Comparison of ENCODE assay signal across 18 cellular contexts in the genomic region with DNA sequence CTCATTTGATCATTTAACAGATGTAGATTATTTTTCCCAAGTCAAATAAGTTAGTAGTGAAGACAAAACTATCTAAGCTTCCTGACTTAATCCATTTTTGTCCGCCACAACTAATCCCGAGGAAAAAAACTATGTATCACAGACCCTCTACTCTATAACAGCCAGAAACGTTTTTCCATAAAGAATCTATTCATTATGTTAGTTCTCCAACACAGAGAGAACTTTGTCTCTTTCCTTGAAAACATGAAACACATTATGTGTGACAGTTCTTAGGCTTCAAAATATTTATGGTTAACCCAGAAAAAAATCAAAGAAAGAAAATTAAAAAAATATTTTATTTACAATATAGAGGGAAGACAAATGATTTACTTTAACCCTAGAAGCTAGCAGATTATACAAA.
DNase-seq lines count a peak whose midpoint lies in the region; ATAC-seq, FAIRE-seq and TF ChIP-seq lines count a peak whose summit lies in the region.
"Had no signal": no experiment of that assay in that cellular context is flagged by ENCODE, and none has a peak within 500 bp of the region (broad histone marks: within the 10 kb centered on the region; RNA-seq: fewer than 3 reads in every experiment).

No MANE protein-coding gene starts in this region.

- TF ChIP-seq CTCF in left ventricle myocardium inferior (IDR thresholded peaks at IDR 0.05; ENCODE audit: borderline replicate concordance) (no peak), heart left ventricle (IDR thresholded peaks at IDR 0.05) (no peak), kidney (IDR thresholded peaks at IDR 0.05; ENCODE audit: borderline replicate concordance, extremely low read depth, insufficient read depth) (no peak)

- intact Hi-C loops in left ventricle myocardium inferior (cut with micrococcal nuclease) (no loop called here), heart left ventricle (cut with DNase I) (loop anchor here in 1 of 10 donors (10.0 kb wide), 1 partner anchor 122 kb away; the partner anchor contains the start of gene EEA1), kidney (cut with DNase I) (no loop called here)

- DNase-seq in left ventricle myocardium inferior (no peak), heart left ventricle (no peak), epidermal melanocyte (ENCODE audit: insufficient read length, low spot score) (peak; percentile 60), kidney (no peak), superior temporal gyrus (ENCODE audit: extremely low spot score) (peak; percentile 60), NCI-H345 treated with DMSO at 0.1 percent for 48 hours (lab: John Stamatoyannopoulos, UW; ENCODE audit: unreplicated experiment) (no peak)
- DNase-seq in stimulated activated CD4-positive, alpha-beta T cell treated with anti-CD3 and anti-CD28 coated beads, Interleukin-2, amount 100 ng/mL, for 24 hours, result no peak
- DNase-seq: 8988T; Calu3; CD4-positive, alpha-beta memory T cell; DMS79 treated with DMSO at 0.1 percent for 48 hours; HCEC 1CT had no signal

- no peak overlapping the region for H3K9ac ChIP-seq in kidney (ENCODE audit: low read length in 2 of 2)
- H3K9ac ChIP-seq: BLaER1 had no signal

- H3K27ac ChIP-seq in left ventricle myocardium inferior (replicated peaks) (peak overlapping the region; percentile 51), heart left ventricle (peak overlapping the region in 3 of 12 donors; percentile 6 to 49 (median 45)), kidney (ENCODE audit: low read depth in 2 of 2, low read length in 2 of 2) (no peak overlapping the region)
- H3K27ac ChIP-seq: BLaER1, HL-60 had no signal

- peaks cover 61% of the 10 kb centered on the region for H3K36me3 ChIP-seq in left ventricle myocardium inferior
- peaks cover 0 to 78% (median 57%) of the 10 kb centered on the region in 9 donors for H3K36me3 ChIP-seq in heart left ventricle
- H3K36me3 ChIP-seq in kidney (ENCODE audit: control insufficient read depth in 1 of 2, insufficient read depth in 2 of 2, low read length in 2 of 2), result peaks cover 2 to 5% of the 10 kb centered on the region in 2 donors

- H3K4me1 ChIP-seq in left ventricle myocardium inferior (peaks cover 14% of the 10 kb centered on the region), heart left ventricle (peaks cover 0 to 13% (median 4%) of the 10 kb centered on the region in 12 donors), kidney (ENCODE audit: control insufficient read depth in 1 of 2, insufficient read depth in 1 of 2, low read depth in 1 of 2, low read length in 2 of 2) (no peaks in the 10 kb centered on the region)
- H3K4me1 ChIP-seq: BLaER1 had no signal

- H3K27me3 ChIP-seq in left ventricle myocardium inferior (ENCODE audit: low read depth) (no peaks in the 10 kb centered on the region), heart left ventricle (no peaks in the 10 kb centered on the region)
- H3K27me3 ChIP-seq: BLaER1 had no signal

- peak; percentile 62 for FAIRE-seq in kidney (lab: Jason Lieb, UNC)
- FAIRE-seq: GM12878, H54 had no signal

- peaks cover 9% of the 10 kb centered on the region for H3K9me3 ChIP-seq in left ventricle myocardium inferior (replicated peaks)
- H3K9me3 ChIP-seq in heart left ventricle, result peaks cover 0 to 8% (median 0%) of the 10 kb centered on the region in 12 donors
- H3K9me3 ChIP-seq in kidney (ENCODE audit: control insufficient read depth in 1 of 2, low read length in 2 of 2), result no peaks in the 10 kb centered on the region

- WGBS in heart left ventricle, 4 donors, result 85 to 90% (median 88%) methylated on average over 3 of the region's 3 CpGs

- H3K4me3 ChIP-seq in left ventricle myocardium inferior (no peak overlapping the region), heart left ventricle (no peak overlapping the region), kidney (ENCODE audit: low read length in 2 of 2) (no peak overlapping the region)
- H3K4me3 ChIP-seq: BLaER1, GM12878, GM23338 had no signal

- ATAC-seq in heart left ventricle (no peak), GM18861 (IDR thresholded peaks at IDR 0.05; ENCODE audit: unreplicated experiment) (no peak)
- ATAC-seq: GM12878, GM23338 had no signal

- no peak for TF ChIP-seq POLR2A in heart left ventricle (IDR thresholded peaks at IDR 0.05)

Comparison
In these comparisons a context has a peak if more than half of its experiments do, and no peak if none do; other contexts are left out.
1. DNase-seq: peak in epidermal melanocyte (single experiment) and superior temporal gyrus (single experiment); none in left ventricle myocardium inferior (single experiment), heart left ventricle (0 of 5), kidney (single experiment), NCI-H345 treated with DMSO at 0.1 percent for 48 hours (single experiment) and stimulated activated CD4-positive, alpha-beta T cell treated with anti-CD3 and anti-CD28 coated beads, Interleukin-2, amount 100 ng/mL, for 24 hours (0 of 2).